Comparison of ENCODE assay signal across 1 cellular context in the genomic region with DNA sequence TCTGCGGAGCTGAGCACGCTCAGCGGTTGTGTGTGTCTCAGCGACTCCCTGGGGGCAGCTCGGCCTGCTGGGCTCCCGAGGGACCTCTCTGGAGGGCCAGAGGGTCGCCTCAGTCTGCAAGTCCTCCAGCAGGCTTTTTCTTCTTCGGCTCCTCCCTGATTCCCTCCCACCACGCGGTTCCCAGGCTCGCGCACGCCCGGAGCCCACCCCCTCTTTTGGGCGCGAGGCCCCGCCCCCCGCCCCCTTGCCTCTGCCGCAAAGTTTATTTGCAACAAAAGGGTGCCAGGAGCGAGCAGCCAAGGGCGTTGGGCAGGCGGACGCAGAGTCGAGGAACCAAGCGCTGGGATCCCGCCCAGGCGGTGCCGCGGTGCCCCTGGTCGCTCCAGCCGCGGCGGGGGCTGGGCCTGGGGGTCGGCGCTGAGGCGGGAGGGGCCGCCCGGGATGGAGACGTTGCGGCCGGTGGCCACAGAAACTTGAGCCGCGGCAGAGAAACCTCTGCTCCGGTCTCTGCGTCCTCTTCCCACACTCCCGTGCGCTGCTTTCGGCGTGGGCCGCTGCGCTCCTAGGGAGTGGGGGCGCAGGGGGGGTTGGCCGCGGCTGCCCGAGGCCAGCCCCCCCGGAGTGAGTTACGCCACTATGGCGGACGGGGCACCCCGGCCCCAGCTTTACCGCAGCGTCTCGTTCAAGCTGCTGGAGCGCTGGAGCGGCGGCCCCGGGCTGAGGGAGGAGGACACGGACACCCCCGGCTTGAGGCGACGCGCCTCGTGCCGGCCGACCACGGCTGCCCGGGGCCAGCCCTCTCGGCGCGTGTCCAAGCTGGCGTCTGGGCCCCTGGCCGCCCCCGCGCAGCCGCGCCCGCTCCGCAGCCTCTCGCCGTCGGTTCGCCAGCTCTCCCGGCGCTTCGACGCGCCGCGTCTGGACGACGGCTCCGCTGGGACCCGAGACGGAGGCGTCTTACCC.
A peak's percentile ranks its signal among the peaks of the same experiment; 100 is the strongest.
TF ChIP-seq lines count a peak whose summit lies in the region.

A gene with protein sequence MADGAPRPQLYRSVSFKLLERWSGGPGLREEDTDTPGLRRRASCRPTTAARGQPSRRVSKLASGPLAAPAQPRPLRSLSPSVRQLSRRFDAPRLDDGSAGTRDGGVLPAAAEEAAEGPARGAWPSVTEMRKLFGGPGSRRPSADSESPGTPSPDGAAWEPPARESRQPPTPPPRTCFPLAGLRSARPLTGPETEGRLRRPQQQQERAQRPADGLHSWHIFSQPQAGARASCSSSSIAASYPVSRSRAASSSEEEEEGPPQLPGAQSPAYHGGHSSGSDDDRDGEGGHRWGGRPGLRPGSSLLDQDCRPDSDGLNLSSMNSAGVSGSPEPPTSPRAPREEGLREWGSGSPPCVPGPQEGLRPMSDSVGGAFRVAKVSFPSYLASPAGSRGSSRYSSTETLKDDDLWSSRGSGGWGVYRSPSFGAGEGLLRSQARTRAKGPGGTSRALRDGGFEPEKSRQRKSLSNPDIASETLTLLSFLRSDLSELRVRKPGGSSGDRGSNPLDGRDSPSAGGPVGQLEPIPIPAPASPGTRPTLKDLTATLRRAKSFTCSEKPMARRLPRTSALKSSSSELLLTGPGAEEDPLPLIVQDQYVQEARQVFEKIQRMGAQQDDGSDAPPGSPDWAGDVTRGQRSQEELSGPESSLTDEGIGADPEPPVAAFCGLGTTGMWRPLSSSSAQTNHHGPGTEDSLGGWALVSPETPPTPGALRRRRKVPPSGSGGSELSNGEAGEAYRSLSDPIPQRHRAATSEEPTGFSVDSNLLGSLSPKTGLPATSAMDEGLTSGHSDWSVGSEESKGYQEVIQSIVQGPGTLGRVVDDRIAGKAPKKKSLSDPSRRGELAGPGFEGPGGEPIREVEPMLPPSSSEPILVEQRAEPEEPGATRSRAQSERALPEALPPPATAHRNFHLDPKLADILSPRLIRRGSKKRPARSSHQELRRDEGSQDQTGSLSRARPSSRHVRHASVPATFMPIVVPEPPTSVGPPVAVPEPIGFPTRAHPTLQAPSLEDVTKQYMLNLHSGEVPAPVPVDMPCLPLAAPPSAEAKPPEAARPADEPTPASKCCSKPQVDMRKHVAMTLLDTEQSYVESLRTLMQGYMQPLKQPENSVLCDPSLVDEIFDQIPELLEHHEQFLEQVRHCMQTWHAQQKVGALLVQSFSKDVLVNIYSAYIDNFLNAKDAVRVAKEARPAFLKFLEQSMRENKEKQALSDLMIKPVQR (N-terminal part only) (plus strand): TSS at position 274 of the 960 bp plus-strand sequence. CDS start 363 bp downstream, at position 637.

TF ChIP-seq in HepG2, 621 proteins besides CTCF, POLR2A, EP300 and RAD21 (continued from another document and continues in another):
- TF ChIP-seq CCDC6 (CRISPR knock-in tag; IDR thresholded peaks at IDR 0.05) (peak; percentile 24; the same call in 1 of the 2 replicates), CHD2 (IDR thresholded peaks at IDR 0.05; ENCODE audit: low read depth, low read length) (no peak), KDM5B (CRISPR knock-in tag; IDR thresholded peaks at IDR 0.05; ENCODE audit: borderline replicate concordance) (peak; percentile 51; the same call in 1 of the 2 replicates), MEIS1 (CRISPR knock-in tag; IDR thresholded peaks at IDR 0.05; ENCODE audit: borderline replicate concordance) (no peak), ZNF460 (CRISPR knock-in tag; IDR thresholded peaks at IDR 0.05; ENCODE audit: borderline replicate concordance) (no peak), ZNF138 (CRISPR knock-in tag; IDR thresholded peaks at IDR 0.05; ENCODE audit: low read depth) (no peak; the same call in 1 of the 2 replicates), ZBTB34 (CRISPR knock-in tag; IDR thresholded peaks at IDR 0.05) (no peak), TBL1XR1 (IDR thresholded peaks at IDR 0.05; ENCODE audit: borderline replicate concordance, low read length, partially characterized antibody) (no peak), POLR2G (IDR thresholded peaks at IDR 0.05; ENCODE audit: low read depth, low read length) (peak; percentile 59), SRSF4 (IDR thresholded peaks at IDR 0.05; ENCODE audit: low read depth, low read length, poor library complexity, severe bottlenecking) (no peak), MATR3 (CRISPR knock-in tag; IDR thresholded peaks at IDR 0.05) (no peak), MED13 (CRISPR knock-in tag; IDR thresholded peaks at IDR 0.05) (no peak), ATF7 (IDR thresholded peaks at IDR 0.05) (no peak), ATF7 (CRISPR knock-in tag; IDR thresholded peaks at IDR 0.05) (no peak), NRL (CRISPR knock-in tag; IDR thresholded peaks at IDR 0.05; ENCODE audit: borderline replicate concordance) (no peak), PCBP1 (IDR thresholded peaks at IDR 0.05; ENCODE audit: borderline replicate concordance, low read depth, low read length) (no peak), ZNF383 (CRISPR knock-in tag; IDR thresholded peaks at IDR 0.05; ENCODE audit: borderline replicate concordance) (no peak), MZF1 (CRISPR knock-in tag; IDR thresholded peaks at IDR 0.05; ENCODE audit: borderline replicate concordance) (no peak), CENPX (CRISPR knock-in tag; IDR thresholded peaks at IDR 0.05) (no peak), ZNF10 (CRISPR knock-in tag; IDR thresholded peaks at IDR 0.05; ENCODE audit: borderline replicate concordance, low read depth) (no peak), REXO4 (CRISPR knock-in tag; IDR thresholded peaks at IDR 0.05; ENCODE audit: borderline replicate concordance) (no peak), ZNF343 (CRISPR knock-in tag; IDR thresholded peaks at IDR 0.05) (no peak), PPARG (CRISPR knock-in tag; conservative IDR thresholded peaks at IDR 0.05) (no peak), ZNF513 (CRISPR knock-in tag; conservative IDR thresholded peaks at IDR 0.05) (no peak), MXD4 (CRISPR knock-in tag; IDR thresholded peaks at IDR 0.05) (no peak; the same call in 1 of the 2 replicates), ZNF567 (CRISPR knock-in tag; IDR thresholded peaks at IDR 0.05; ENCODE audit: borderline replicate concordance) (no peak), IRF9 (CRISPR knock-in tag; IDR thresholded peaks at IDR 0.05; ENCODE audit: borderline replicate concordance) (0 out of 2 replicates have a peak, but pooled peaks have one; percentile 27), MBNL3 (CRISPR knock-in tag; conservative IDR thresholded peaks at IDR 0.05) (no peak), ZBTB39 (CRISPR knock-in tag; IDR thresholded peaks at IDR 0.05) (no peak), MAZ (IDR thresholded peaks at IDR 0.05; ENCODE audit: borderline replicate concordance, low read depth, low read length) (0 out of 2 replicates have a peak, but pooled peaks have one; percentile 23), MAZ (CRISPR knock-in tag; IDR thresholded peaks at IDR 0.05; ENCODE audit: low read depth) (peak; percentile 62), HNRNPLL (IDR thresholded peaks at IDR 0.05; ENCODE audit: low read depth, low read length, poor library complexity, severe bottlenecking) (no peak)
- TF ChIP-seq, protein P1, sequence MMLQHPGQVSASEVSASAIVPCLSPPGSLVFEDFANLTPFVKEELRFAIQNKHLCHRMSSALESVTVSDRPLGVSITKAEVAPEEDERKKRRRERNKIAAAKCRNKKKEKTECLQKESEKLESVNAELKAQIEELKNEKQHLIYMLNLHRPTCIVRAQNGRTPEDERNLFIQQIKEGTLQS (CRISPR knock-in tag; IDR thresholded peaks at IDR 0.05): no peak
- TF ChIP-seq, protein P2, sequence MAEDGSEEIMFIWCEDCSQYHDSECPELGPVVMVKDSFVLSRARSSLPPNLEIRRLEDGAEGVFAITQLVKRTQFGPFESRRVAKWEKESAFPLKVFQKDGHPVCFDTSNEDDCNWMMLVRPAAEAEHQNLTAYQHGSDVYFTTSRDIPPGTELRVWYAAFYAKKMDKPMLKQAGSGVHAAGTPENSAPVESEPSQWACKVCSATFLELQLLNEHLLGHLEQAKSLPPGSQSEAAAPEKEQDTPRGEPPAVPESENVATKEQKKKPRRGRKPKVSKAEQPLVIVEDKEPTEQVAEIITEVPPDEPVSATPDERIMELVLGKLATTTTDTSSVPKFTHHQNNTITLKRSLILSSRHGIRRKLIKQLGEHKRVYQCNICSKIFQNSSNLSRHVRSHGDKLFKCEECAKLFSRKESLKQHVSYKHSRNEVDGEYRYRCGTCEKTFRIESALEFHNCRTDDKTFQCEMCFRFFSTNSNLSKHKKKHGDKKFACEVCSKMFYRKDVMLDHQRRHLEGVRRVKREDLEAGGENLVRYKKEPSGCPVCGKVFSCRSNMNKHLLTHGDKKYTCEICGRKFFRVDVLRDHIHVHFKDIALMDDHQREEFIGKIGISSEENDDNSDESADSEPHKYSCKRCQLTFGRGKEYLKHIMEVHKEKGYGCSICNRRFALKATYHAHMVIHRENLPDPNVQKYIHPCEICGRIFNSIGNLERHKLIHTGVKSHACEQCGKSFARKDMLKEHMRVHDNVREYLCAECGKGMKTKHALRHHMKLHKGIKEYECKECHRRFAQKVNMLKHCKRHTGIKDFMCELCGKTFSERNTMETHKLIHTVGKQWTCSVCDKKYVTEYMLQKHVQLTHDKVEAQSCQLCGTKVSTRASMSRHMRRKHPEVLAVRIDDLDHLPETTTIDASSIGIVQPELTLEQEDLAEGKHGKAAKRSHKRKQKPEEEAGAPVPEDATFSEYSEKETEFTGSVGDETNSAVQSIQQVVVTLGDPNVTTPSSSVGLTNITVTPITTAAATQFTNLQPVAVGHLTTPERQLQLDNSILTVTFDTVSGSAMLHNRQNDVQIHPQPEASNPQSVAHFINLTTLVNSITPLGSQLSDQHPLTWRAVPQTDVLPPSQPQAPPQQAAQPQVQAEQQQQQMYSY (CRISPR knock-in tag; IDR thresholded peaks at IDR 0.05): peak; percentile 51; the same call in 1 of the 2 replicates
- TF ChIP-seq, protein P3, sequence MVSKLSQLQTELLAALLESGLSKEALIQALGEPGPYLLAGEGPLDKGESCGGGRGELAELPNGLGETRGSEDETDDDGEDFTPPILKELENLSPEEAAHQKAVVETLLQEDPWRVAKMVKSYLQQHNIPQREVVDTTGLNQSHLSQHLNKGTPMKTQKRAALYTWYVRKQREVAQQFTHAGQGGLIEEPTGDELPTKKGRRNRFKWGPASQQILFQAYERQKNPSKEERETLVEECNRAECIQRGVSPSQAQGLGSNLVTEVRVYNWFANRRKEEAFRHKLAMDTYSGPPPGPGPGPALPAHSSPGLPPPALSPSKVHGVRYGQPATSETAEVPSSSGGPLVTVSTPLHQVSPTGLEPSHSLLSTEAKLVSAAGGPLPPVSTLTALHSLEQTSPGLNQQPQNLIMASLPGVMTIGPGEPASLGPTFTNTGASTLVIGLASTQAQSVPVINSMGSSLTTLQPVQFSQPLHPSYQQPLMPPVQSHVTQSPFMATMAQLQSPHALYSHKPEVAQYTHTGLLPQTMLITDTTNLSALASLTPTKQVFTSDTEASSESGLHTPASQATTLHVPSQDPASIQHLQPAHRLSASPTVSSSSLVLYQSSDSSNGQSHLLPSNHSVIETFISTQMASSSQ (IDR thresholded peaks at IDR 0.05; ENCODE audit: low read depth): no peak
- TF ChIP-seq, protein P3 (CRISPR knock-in tag; IDR thresholded peaks at IDR 0.05; ENCODE audit: borderline replicate concordance): no peak
